Comparison of ENCODE assay signal across 16 cellular contexts in genomic region chr3:5799421-5799820, GRCh38.
"Had no signal": no experiment of that assay in that cellular context is flagged by ENCODE, and none has a peak within 500 bp of the region (broad histone marks: within the 10 kb centered on the region; RNA-seq: fewer than 3 reads in every experiment).

No MANE protein-coding gene starts in this region.

- H3K9me3 ChIP-seq: esophagus squamous epithelium, mucosa of descending colon, sigmoid colon, upper lobe of left lung had no signal

- DNase-seq: activated CD8-positive, alpha-beta memory T cell treated with anti-CD3 and anti-CD28 coated beads, Interleukin-2, amount 10 ng/mL, durations not matched to agents 7 days and 5 days; activated effector memory CD4-positive, alpha-beta T cell treated with anti-CD3 and anti-CD28 coated beads, Interleukin-2, amount 50 U/mL, for 16 hours; activated T-cell treated with anti-CD3 and anti-CD28 coated beads, Interleukin-2, amount 50 U/mL, for 24 hours; amniotic stem cell; esophagus squamous epithelium; foreskin fibroblast; glutamatergic neuron; mucosa of descending colon; naive thymus-derived CD8-positive, alpha-beta T cell; occipital lobe; sigmoid colon; stimulated activated CD4-positive, alpha-beta T cell treated with anti-CD3 and anti-CD28 coated beads, Interleukin-2, amount 100 ng/mL, for 48 hours; stimulated activated naive CD4-positive, alpha-beta T cell treated with Interleukin-2 at 50 U/mL for 16 hours; upper lobe of left lung had no signal

- H3K4me1 ChIP-seq: esophagus squamous epithelium, sigmoid colon, upper lobe of left lung had no signal

- H3K27me3 ChIP-seq: esophagus squamous epithelium, sigmoid colon, upper lobe of left lung had no signal

- FAIRE-seq: endometrium had no signal

- H3K36me3 ChIP-seq: esophagus squamous epithelium, sigmoid colon, upper lobe of left lung had no signal

- H3K4me3 ChIP-seq: esophagus squamous epithelium, mucosa of descending colon, sigmoid colon, upper lobe of left lung had no signal

- ATAC-seq: activated CD8-positive, alpha-beta memory T cell treated with anti-CD3 and anti-CD28 coated beads, Interleukin-2, amount 10 ng/mL, durations not matched to agents 7 days and 5 days; activated naive CD4-positive, alpha-beta T cell treated with anti-CD3 and anti-CD28 coated beads, Interleukin-2, amount 50 U/mL, for 72 hours; mucosa of descending colon; naive thymus-derived CD8-positive, alpha-beta T cell had no signal

- H3K27ac ChIP-seq: esophagus squamous epithelium, sigmoid colon, upper lobe of left lung had no signal
